In genomic region chr9:69816775-69817174, GRCh38 we compare ENCODE assay signal across 2 cellular contexts.
TF ChIP-seq lines count a peak whose summit lies in the region.

No MANE protein-coding gene starts in this region.

TF ChIP-seq in GM23338, 12 proteins besides CTCF, POLR2A, EP300 and RAD21:
- TF ChIP-seq ZNF331 (CRISPR knock-in tag; IDR thresholded peaks at IDR 0.05; ENCODE audit: low read depth): no peak

TF ChIP-seq in SK-N-SH, 30 proteins besides CTCF, POLR2A, EP300 and RAD21:
- TF ChIP-seq, protein P1, sequence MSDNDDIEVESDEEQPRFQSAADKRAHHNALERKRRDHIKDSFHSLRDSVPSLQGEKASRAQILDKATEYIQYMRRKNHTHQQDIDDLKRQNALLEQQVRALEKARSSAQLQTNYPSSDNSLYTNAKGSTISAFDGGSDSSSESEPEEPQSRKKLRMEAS (IDR thresholded peaks at IDR 0.05; ENCODE audit: low read depth): no peak
- TF ChIP-seq TAF1 (IDR thresholded peaks at IDR 0.05; ENCODE audit: borderline replicate concordance, low read depth, low read length) (no peak), FOXJ3 (CRISPR knock-in tag; IDR thresholded peaks at IDR 0.05) (no peak), GABPA (IDR thresholded peaks at IDR 0.05; ENCODE audit: low read depth) (no peak), MXI1 (IDR thresholded peaks at IDR 0.05; ENCODE audit: low read depth, low read length) (no peak), ELF1 (IDR thresholded peaks at IDR 0.05) (no peak), RFX5 (IDR thresholded peaks at IDR 0.05; ENCODE audit: low read length) (no peak), NRF1 (IDR thresholded peaks at IDR 0.05; ENCODE audit: low read depth, low read length) (no peak), POLR2AphosphoS5 (IDR thresholded peaks at IDR 0.05; ENCODE audit: low read depth, low read length) (no peak), MEF2A (IDR thresholded peaks at IDR 0.05; ENCODE audit: borderline replicate concordance, low read depth) (no peak), IRF3 (IDR thresholded peaks at IDR 0.05; ENCODE audit: low read depth, low read length) (no peak), FOXM1 (IDR thresholded peaks at IDR 0.05; ENCODE audit: low read depth) (no peak), YY1 (IDR thresholded peaks at IDR 0.05; ENCODE audit: low read depth) (no peak)
- TF ChIP-seq, protein P2, sequence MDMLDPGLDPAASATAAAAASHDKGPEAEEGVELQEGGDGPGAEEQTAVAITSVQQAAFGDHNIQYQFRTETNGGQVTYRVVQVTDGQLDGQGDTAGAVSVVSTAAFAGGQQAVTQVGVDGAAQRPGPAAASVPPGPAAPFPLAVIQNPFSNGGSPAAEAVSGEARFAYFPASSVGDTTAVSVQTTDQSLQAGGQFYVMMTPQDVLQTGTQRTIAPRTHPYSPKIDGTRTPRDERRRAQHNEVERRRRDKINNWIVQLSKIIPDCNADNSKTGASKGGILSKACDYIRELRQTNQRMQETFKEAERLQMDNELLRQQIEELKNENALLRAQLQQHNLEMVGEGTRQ (IDR thresholded peaks at IDR 0.05; ENCODE audit: borderline replicate concordance, low read depth, low read length): no peak
